ENCODE assay signal across 28 cellular contexts in genomic region chr9:35306281-35306680, GRCh38.
DNase-seq lines count a peak whose midpoint lies in the region; ATAC-seq and TF ChIP-seq lines count a peak whose summit lies in the region.
"Had no signal": no experiment of that assay in that cellular context is flagged by ENCODE, and none has a peak within 500 bp of the region (broad histone marks: within the 10 kb centered on the region; RNA-seq: fewer than 3 reads in every experiment).

No MANE protein-coding gene starts in this region.

- H3K9ac ChIP-seq in neural progenitor cell: no peak overlapping the region
- H3K9ac ChIP-seq: parathyroid adenoma had no signal

- H3F3A ChIP-seq in neural progenitor cell (ENCODE audit: low read depth): no peaks in the 10 kb centered on the region

- no peaks in the 10 kb centered on the region for H3K27me3 ChIP-seq in neural progenitor cell
- H3K27me3 ChIP-seq in CD4-positive, alpha-beta T cell (ENCODE audit: control insufficient read depth, insufficient read depth, low read length): peaks cover 23% of the 10 kb centered on the region
- H3K27me3 ChIP-seq: heart left ventricle had no signal

- no peak overlapping the region for H3K27ac ChIP-seq in neural progenitor cell
- no peak overlapping the region for H3K27ac ChIP-seq in CD4-positive, alpha-beta T cell (ENCODE audit: low read depth, low read length)
- H3K27ac ChIP-seq: epithelial cell of prostate, heart left ventricle, parathyroid adenoma, SK-N-MC, spleen had no signal

- H3K27ac Mint-ChIP-seq in neural progenitor cell: peak overlapping the region; percentile 31
- H3K27ac Mint-ChIP-seq in CD4-positive, alpha-beta T cell: no peak overlapping the region
- no peak overlapping the region for H3K27ac Mint-ChIP-seq in WTC11
- H3K27ac Mint-ChIP-seq: activated CD4-positive, alpha-beta T cell treated with anti-CD3 and anti-CD28 coated beads for 36 hours; CD14-positive monocyte had no signal

- intact Hi-C loops in CD4-positive, alpha-beta T cell (cut with DNase I, micrococcal nuclease): no loop called here

- H3K79me2 ChIP-seq in neural progenitor cell (ENCODE audit: low read depth): no peaks in the 10 kb centered on the region
- H3K79me2 ChIP-seq: parathyroid adenoma had no signal

- no peaks in the 10 kb centered on the region for H3K9me3 ChIP-seq in neural progenitor cell (ENCODE audit: low read depth)
- H3K9me3 ChIP-seq in CD4-positive, alpha-beta T cell (ENCODE audit: control insufficient read depth, low read length): no peaks in the 10 kb centered on the region
- H3K9me3 ChIP-seq: heart left ventricle, spleen had no signal

- H3K9me3 Mint-ChIP-seq in neural progenitor cell (peaks cover 15% of the 10 kb centered on the region), WTC11 (peaks cover 5% of the 10 kb centered on the region)
- no peaks in the 10 kb centered on the region for H3K9me3 Mint-ChIP-seq in CD4-positive, alpha-beta T cell

- H3K36me3 Mint-ChIP-seq in neural progenitor cell: peaks cover 4% of the 10 kb centered on the region
- H3K36me3 Mint-ChIP-seq in CD4-positive, alpha-beta T cell (ENCODE audit: low read depth): no peaks in the 10 kb centered on the region
- peaks cover 3% of the 10 kb centered on the region; the same call in 1 of the 2 replicates for H3K36me3 Mint-ChIP-seq in WTC11
- H3K36me3 Mint-ChIP-seq: CD14-positive monocyte had no signal

- H4K20me1 ChIP-seq in neural progenitor cell (ENCODE audit: low read depth): no peaks in the 10 kb centered on the region

- no peaks in the 10 kb centered on the region for H3K4me1 ChIP-seq in neural progenitor cell
- H3K4me1 ChIP-seq: parathyroid adenoma, spleen had no signal

- DNase-seq in AG20443 (ENCODE audit: low spot score): peak; percentile 58
- DNase-seq in M059J (ENCODE audit: low read depth): peak; percentile 58
- peak; percentile 28 for DNase-seq in choroid plexus epithelial cell (ENCODE audit: low read depth)
- no peak for DNase-seq in neural progenitor cell (ENCODE audit: low spot score)
- no peak for DNase-seq in activated CD8-positive, alpha-beta memory T cell treated with anti-CD3 and anti-CD28 coated beads, Interleukin-2, amount 50 U/mL, for 48 hours
- no peak for DNase-seq in CD4-positive, alpha-beta T cell
- DNase-seq in SKM-1 (lab: John Stamatoyannopoulos, UW; ENCODE audit: unreplicated experiment): no peak
- no peak for DNase-seq in WTC11 (ENCODE audit: low spot score)
- DNase-seq: activated CD4-positive, alpha-beta T cell treated with anti-CD3 and anti-CD28 coated beads for 36 hours; activated gamma-delta T cell treated with Interleukin-2 at 50 U/mL for 16 hours; activated T-cell treated with anti-CD3 and anti-CD28 coated beads, Interleukin-2, amount 50 U/mL, for 1 hour; effector CD8-positive, alpha-beta T cell; heart left ventricle; KG1; left colon; mammary epithelial cell; NCI-H146; NCI-H510A; OCI-M1; right cardiac atrium; spleen; stimulated activated CD4-positive, alpha-beta T cell treated with anti-CD3 and anti-CD28 coated beads, Interleukin-4, amount 100 ng/mL, for 1 hour; T-helper 2 cell; trophoblast cell had no signal

- no peak overlapping the region for H2AFZ ChIP-seq in neural progenitor cell (replicated peaks)
- H2AFZ ChIP-seq: parathyroid adenoma had no signal

- CTCF ChIA-PET in CD4-positive, alpha-beta T cell (lab: Charles Lee): no interaction called here
- CTCF ChIA-PET in WTC11 (lab: Charles Lee): no interaction called here

- no peaks in the 10 kb centered on the region for H3K36me3 ChIP-seq in neural progenitor cell

- H3K4me3 Mint-ChIP-seq in neural progenitor cell (no peak overlapping the region), WTC11 (no peak overlapping the region)
- no peak overlapping the region for H3K4me3 Mint-ChIP-seq in CD4-positive, alpha-beta T cell
- H3K4me3 Mint-ChIP-seq: activated CD4-positive, alpha-beta T cell treated with anti-CD3 and anti-CD28 coated beads for 36 hours; CD14-positive monocyte had no signal

- H3K27me3 Mint-ChIP-seq in neural progenitor cell (ENCODE audit: insufficient read depth, low read depth) (no peaks in the 10 kb centered on the region), WTC11 (ENCODE audit: low read depth) (no peaks in the 10 kb centered on the region)
- peaks cover 76% of the 10 kb centered on the region for H3K27me3 Mint-ChIP-seq in CD4-positive, alpha-beta T cell

- H3K4me1 Mint-ChIP-seq in neural progenitor cell (peaks cover 6% of the 10 kb centered on the region), WTC11 (no peaks in the 10 kb centered on the region)
- no peaks in the 10 kb centered on the region for H3K4me1 Mint-ChIP-seq in CD4-positive, alpha-beta T cell (ENCODE audit: low read depth)
- H3K4me1 Mint-ChIP-seq: CD14-positive monocyte had no signal

- H3K4me3 ChIP-seq in choroid plexus epithelial cell (ENCODE audit: low read depth, low read length) (no peak overlapping the region), neural progenitor cell (no peak overlapping the region)
- H3K4me3 ChIP-seq: heart left ventricle, SK-N-MC, spleen had no signal

- POLR2A ChIA-PET in CD4-positive, alpha-beta T cell (lab: Charles Lee): no interaction called here
- POLR2A ChIA-PET in WTC11 (lab: Charles Lee): interaction anchor here (1.5 kb wide), 1 partner anchor 12 kb away, joined by 3 read pairs; no protein-coding TSS in a partner anchor

- ATAC-seq in CD4-positive, alpha-beta T cell (ENCODE audit: poor library complexity): no peak
- ATAC-seq in WTC11: no peak
- ATAC-seq: activated CD4-positive, alpha-beta T cell treated with anti-CD3 and anti-CD28 coated beads for 36 hours; heart left ventricle; left colon; right cardiac atrium had no signal

- no peak for TF ChIP-seq CTCF in choroid plexus epithelial cell (conservative IDR thresholded peaks at IDR 0.05; ENCODE audit: low read depth, low read length)
- TF ChIP-seq CTCF in neural progenitor cell (IDR thresholded peaks at IDR 0.05): no peak
- TF ChIP-seq CTCF in CD4-positive, alpha-beta T cell (IDR thresholded peaks at IDR 0.05): no peak
- no peak for TF ChIP-seq CTCF in WTC11 (IDR thresholded peaks at IDR 0.05)

- H3K4me2 ChIP-seq in neural progenitor cell: no peak overlapping the region

TF ChIP-seq in WTC11, 78 proteins besides CTCF, POLR2A, EP300 and RAD21 (continues in another document):
- TF ChIP-seq PRDM15 (CRISPR knock-in tag; IDR thresholded peaks at IDR 0.05): no peak
- TF ChIP-seq, protein P1, sequence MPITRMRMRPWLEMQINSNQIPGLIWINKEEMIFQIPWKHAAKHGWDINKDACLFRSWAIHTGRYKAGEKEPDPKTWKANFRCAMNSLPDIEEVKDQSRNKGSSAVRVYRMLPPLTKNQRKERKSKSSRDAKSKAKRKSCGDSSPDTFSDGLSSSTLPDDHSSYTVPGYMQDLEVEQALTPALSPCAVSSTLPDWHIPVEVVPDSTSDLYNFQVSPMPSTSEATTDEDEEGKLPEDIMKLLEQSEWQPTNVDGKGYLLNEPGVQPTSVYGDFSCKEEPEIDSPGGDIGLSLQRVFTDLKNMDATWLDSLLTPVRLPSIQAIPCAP (CRISPR knock-in tag; IDR thresholded peaks at IDR 0.05): no peak
- TF ChIP-seq, protein P2, sequence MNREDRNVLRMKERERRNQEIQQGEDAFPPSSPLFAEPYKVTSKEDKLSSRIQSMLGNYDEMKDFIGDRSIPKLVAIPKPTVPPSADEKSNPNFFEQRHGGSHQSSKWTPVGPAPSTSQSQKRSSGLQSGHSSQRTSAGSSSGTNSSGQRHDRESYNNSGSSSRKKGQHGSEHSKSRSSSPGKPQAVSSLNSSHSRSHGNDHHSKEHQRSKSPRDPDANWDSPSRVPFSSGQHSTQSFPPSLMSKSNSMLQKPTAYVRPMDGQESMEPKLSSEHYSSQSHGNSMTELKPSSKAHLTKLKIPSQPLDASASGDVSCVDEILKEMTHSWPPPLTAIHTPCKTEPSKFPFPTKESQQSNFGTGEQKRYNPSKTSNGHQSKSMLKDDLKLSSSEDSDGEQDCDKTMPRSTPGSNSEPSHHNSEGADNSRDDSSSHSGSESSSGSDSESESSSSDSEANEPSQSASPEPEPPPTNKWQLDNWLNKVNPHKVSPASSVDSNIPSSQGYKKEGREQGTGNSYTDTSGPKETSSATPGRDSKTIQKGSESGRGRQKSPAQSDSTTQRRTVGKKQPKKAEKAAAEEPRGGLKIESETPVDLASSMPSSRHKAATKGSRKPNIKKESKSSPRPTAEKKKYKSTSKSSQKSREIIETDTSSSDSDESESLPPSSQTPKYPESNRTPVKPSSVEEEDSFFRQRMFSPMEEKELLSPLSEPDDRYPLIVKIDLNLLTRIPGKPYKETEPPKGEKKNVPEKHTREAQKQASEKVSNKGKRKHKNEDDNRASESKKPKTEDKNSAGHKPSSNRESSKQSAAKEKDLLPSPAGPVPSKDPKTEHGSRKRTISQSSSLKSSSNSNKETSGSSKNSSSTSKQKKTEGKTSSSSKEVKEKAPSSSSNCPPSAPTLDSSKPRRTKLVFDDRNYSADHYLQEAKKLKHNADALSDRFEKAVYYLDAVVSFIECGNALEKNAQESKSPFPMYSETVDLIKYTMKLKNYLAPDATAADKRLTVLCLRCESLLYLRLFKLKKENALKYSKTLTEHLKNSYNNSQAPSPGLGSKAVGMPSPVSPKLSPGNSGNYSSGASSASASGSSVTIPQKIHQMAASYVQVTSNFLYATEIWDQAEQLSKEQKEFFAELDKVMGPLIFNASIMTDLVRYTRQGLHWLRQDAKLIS (CRISPR knock-in tag; IDR thresholded peaks at IDR 0.05; ENCODE audit: borderline replicate concordance): no peak

Comparison
In these comparisons a context has a peak if more than half of its experiments do, and no peak if none do; other contexts are left out.
1. DNase-seq: peak in AG20443 (single experiment), M059J (single experiment) and choroid plexus epithelial cell (single experiment); none in neural progenitor cell (single experiment), activated CD8-positive, alpha-beta memory T cell treated with anti-CD3 and anti-CD28 coated beads, Interleukin-2, amount 50 U/mL, for 48 hours (single experiment), CD4-positive, alpha-beta T cell (0 of 10), SKM-1 (single experiment) and WTC11 (single experiment).